Comparison of ENCODE assay signal across 14 cellular contexts in genomic region chr3:16449369-16449768, GRCh38.
DNase-seq lines count a peak whose midpoint lies in the region; ATAC-seq and TF ChIP-seq lines count a peak whose summit lies in the region.
"Had no signal": no experiment of that assay in that cellular context is flagged by ENCODE, and none has a peak within 500 bp of the region (broad histone marks: within the 10 kb centered on the region; RNA-seq: fewer than 3 reads in every experiment).

No MANE protein-coding gene starts in this region.

- H3F3A ChIP-seq in DOHH2 (ENCODE audit: control insufficient read depth, insufficient read depth): peaks cover 86% of the 10 kb centered on the region

- no peak for TF ChIP-seq POLR2A in esophagus muscularis mucosa (IDR thresholded peaks at IDR 0.05; ENCODE audit: low read depth)

- H3K27me3 ChIP-seq in DOHH2 (ENCODE audit: control insufficient read depth, low read length): no peaks in the 10 kb centered on the region
- H3K27me3 ChIP-seq in esophagus muscularis mucosa: no peaks in the 10 kb centered on the region
- no peaks in the 10 kb centered on the region for H3K27me3 ChIP-seq in osteoblast (ENCODE audit: insufficient read depth, low read length)
- H3K27me3 ChIP-seq: breast epithelium had no signal

- peak; percentile 28 for DNase-seq in NCI-H82 (lab: John Stamatoyannopoulos, UW)
- no peak for DNase-seq in esophagus muscularis mucosa (ENCODE audit: extremely low spot score)
- DNase-seq in osteoblast (ENCODE audit: insufficient read length, low spot score, missing footprints): no peak
- no peak for DNase-seq in activated effector memory CD4-positive, alpha-beta T cell treated with Interleukin-2 at 50 U/mL for 16 hours
- no peak for DNase-seq in SKM-1 treated with dmso at 0.1 percent for 144 hours (lab: John Stamatoyannopoulos, UW; ENCODE audit: unreplicated experiment)
- DNase-seq: activated CD4-positive, alpha-beta T cell treated with anti-CD3 and anti-CD28 coated beads for 1 hour; Calu3; GDM1; NCI-H345; SHP77 treated with DMSO at 0.1 percent for 48 hours; T-helper 9 cell had no signal

- H3K4me2 ChIP-seq in DOHH2 (ENCODE audit: low read length) (peak overlapping the region; percentile 74), osteoblast (ENCODE audit: insufficient read depth, low read length) (peak overlapping the region; percentile 1)

- WGBS in esophagus muscularis mucosa: 66% methylated on average over 6 of the region's 6 CpGs

- TF ChIP-seq CTCF in DOHH2 (IDR thresholded peaks at IDR 0.05; ENCODE audit: low read depth, low read length, poor library complexity, severe bottlenecking) (no peak), esophagus muscularis mucosa (IDR thresholded peaks at IDR 0.05) (no peak), osteoblast (IDR thresholded peaks at IDR 0.05; ENCODE audit: extremely low read depth, low read depth, low read length) (no peak)

- H3K27ac ChIP-seq in DOHH2 (ENCODE audit: low read depth, low read length): peak overlapping the region; percentile 100
- H3K27ac ChIP-seq in esophagus muscularis mucosa (replicated peaks in 1 of 4): peak overlapping the region; percentile 68 to 76 (median 73)
- H3K27ac ChIP-seq in osteoblast (ENCODE audit: low read depth, low read length): peak overlapping the region; percentile 43

- H3K4me3 ChIP-seq in DOHH2 (ENCODE audit: low read length) (peak overlapping the region; percentile 67), esophagus muscularis mucosa (no peak overlapping the region), osteoblast (ENCODE audit: insufficient read depth, low read length) (no peak overlapping the region)
- H3K4me3 ChIP-seq: breast epithelium had no signal

- peaks cover 93% of the 10 kb centered on the region for H3K36me3 ChIP-seq in DOHH2 (ENCODE audit: control insufficient read depth, low read length)
- no peaks in the 10 kb centered on the region for H3K36me3 ChIP-seq in esophagus muscularis mucosa
- H3K36me3 ChIP-seq in osteoblast (ENCODE audit: insufficient read depth, low read length): peaks cover 5% of the 10 kb centered on the region
- H3K36me3 ChIP-seq: breast epithelium had no signal

- no peaks in the 10 kb centered on the region for H3K9me3 ChIP-seq in DOHH2 (ENCODE audit: control insufficient read depth, insufficient read depth, low read length)
- H3K9me3 ChIP-seq in esophagus muscularis mucosa: no peaks in the 10 kb centered on the region
- no peaks in the 10 kb centered on the region for H3K9me3 ChIP-seq in osteoblast (ENCODE audit: low read depth, low read length)
- H3K9me3 ChIP-seq: breast epithelium had no signal

- ATAC-seq in GM18907 (IDR thresholded peaks at IDR 0.05; ENCODE audit: unreplicated experiment): no peak

- intact Hi-C loops in esophagus muscularis mucosa (cut with DNase I): no loop called here

- H4K20me1 ChIP-seq in DOHH2 (ENCODE audit: control insufficient read depth, insufficient read depth, low read depth, low read length) (no peaks in the 10 kb centered on the region), osteoblast (ENCODE audit: insufficient read depth, low read length) (no peaks in the 10 kb centered on the region)

- H2AFZ ChIP-seq in osteoblast (ENCODE audit: low read length): no peak overlapping the region

- H3K79me2 ChIP-seq in DOHH2 (ENCODE audit: control insufficient read depth, low read length) (peaks cover 100% of the 10 kb centered on the region), osteoblast (ENCODE audit: insufficient read depth, low read length) (peaks cover 52% of the 10 kb centered on the region)

- no peaks in the 10 kb centered on the region for H3K9me2 ChIP-seq in DOHH2 (replicated peaks; ENCODE audit: control insufficient read depth, low read length)

- TF ChIP-seq EP300 in esophagus muscularis mucosa (IDR thresholded peaks at IDR 0.05): no peak

- H3K4me1 ChIP-seq in DOHH2 (ENCODE audit: control insufficient read depth, low read length) (peaks cover 100% of the 10 kb centered on the region), esophagus muscularis mucosa (peaks cover 13 to 41% (median 38%) of the 10 kb centered on the region in 4 donors), osteoblast (ENCODE audit: insufficient read depth, low read length) (peaks cover 48% of the 10 kb centered on the region)
- H3K4me1 ChIP-seq: breast epithelium had no signal

Comparison
In these comparisons a context has a peak if more than half of its experiments do, and no peak if none do; other contexts are left out.
1. H3K27ac ChIP-seq: peak in every context shown above with its lines; median percentile 100 in DOHH2; 73 in esophagus muscularis mucosa; 43 in osteoblast.